Comparison of ENCODE assay signal across 8 cellular contexts in genomic region chr22:33302049-33302545, GRCh38.
DNase-seq lines count a peak whose midpoint lies in the region; ATAC-seq and TF ChIP-seq lines count a peak whose summit lies in the region.

No MANE protein-coding gene starts in this region.

- POLR2A ChIA-PET in CD4-positive, alpha-beta memory T cell (lab: Charles Lee; ENCODE audit: partially characterized antibody): no interaction called here

- no peak overlapping the region for H3K27ac Mint-ChIP-seq in CD4-positive, alpha-beta memory T cell
- no peak overlapping the region for H3K27ac Mint-ChIP-seq in chondrocyte (ENCODE audit: unreplicated experiment)

- no peak for ATAC-seq in HG02973 (IDR thresholded peaks at IDR 0.05; ENCODE audit: unreplicated experiment)

- CTCF ChIA-PET in CD4-positive, alpha-beta memory T cell (lab: Charles Lee; ENCODE audit: partially characterized antibody): interaction anchor here (0.7 to 1.2 kb wide), 6 partner anchors 9 to 809 kb away, joined by 3 read pairs; no protein-coding TSS in a partner anchor

- no peaks in the 10 kb centered on the region for H3K27me3 ChIP-seq in CD4-positive, alpha-beta memory T cell (ENCODE audit: insufficient read depth, low read length)
- H3K27me3 ChIP-seq in WERI-Rb-1 (ENCODE audit: insufficient read depth, low read depth, severe bottlenecking): no peaks in the 10 kb centered on the region

- H3K9me3 ChIP-seq in CD4-positive, alpha-beta memory T cell (ENCODE audit: control insufficient read depth in 1 of 2, low read length in 2 of 2): no peaks in the 10 kb centered on the region
- H3K9me3 ChIP-seq in WERI-Rb-1 (ENCODE audit: severe bottlenecking): no peaks in the 10 kb centered on the region

- H3K36me3 Mint-ChIP-seq in CD4-positive, alpha-beta memory T cell: no peaks in the 10 kb centered on the region
- no peaks in the 10 kb centered on the region for H3K36me3 Mint-ChIP-seq in chondrocyte (ENCODE audit: low read depth)

- H3K4me1 Mint-ChIP-seq in CD4-positive, alpha-beta memory T cell: no peaks in the 10 kb centered on the region
- H3K4me1 Mint-ChIP-seq in chondrocyte (ENCODE audit: low read depth): peaks cover 4% of the 10 kb centered on the region

- no peaks in the 10 kb centered on the region for H3K36me3 ChIP-seq in CD4-positive, alpha-beta memory T cell (ENCODE audit: insufficient read depth, low read length)
- no peaks in the 10 kb centered on the region for H3K36me3 ChIP-seq in WERI-Rb-1

- H3K27me3 Mint-ChIP-seq in CD4-positive, alpha-beta memory T cell: no peaks in the 10 kb centered on the region
- H3K27me3 Mint-ChIP-seq in chondrocyte (ENCODE audit: low read depth): no peaks in the 10 kb centered on the region

- H3K9me3 Mint-ChIP-seq in CD4-positive, alpha-beta memory T cell: peaks cover 0 to 3% (median 0%) of the 10 kb centered on the region in 8 donors
- H3K9me3 Mint-ChIP-seq in chondrocyte (ENCODE audit: low read depth): no peaks in the 10 kb centered on the region

- H3K4me3 ChIP-seq in CD4-positive, alpha-beta memory T cell (ENCODE audit: low read length in 2 of 2): no peak overlapping the region
- H3K4me3 ChIP-seq in WERI-Rb-1 (ENCODE audit: low read depth, low read length): no peak overlapping the region; the same call in 1 of the 2 replicates

- DNase-seq in CD4-positive, alpha-beta memory T cell: peak in 4 of 5 donors; percentile 4 to 10 (median 8)
- DNase-seq in GM20000 (ENCODE audit: low spot score) (peak; percentile 65), NCI-H1694 (lab: John Stamatoyannopoulos, UW) (peak; percentile 59), WERI-Rb-1 (peak; percentile 84), chondrocyte (ENCODE audit: low spot score) (no peak), left kidney (ENCODE audit: low read depth, low spot score) (peak; percentile 90)
- peak; percentile 60 to 80 for DNase-seq in stimulated activated CD4-positive, alpha-beta T cell treated with anti-CD3 and anti-CD28 coated beads, Interleukin-2, amount 100 ng/mL, for 24 hours

- intact Hi-C loops in CD4-positive, alpha-beta memory T cell (cut with micrococcal nuclease): loop anchor here (10.0 kb wide), 1 partner anchor 273 kb away; no protein-coding TSS in a partner anchor

- TF ChIP-seq CTCF in GM20000 (IDR thresholded peaks at IDR 0.05; ENCODE audit: extremely low read depth, missing control alignments) (peak; percentile 87), WERI-Rb-1 (IDR thresholded peaks at IDR 0.05; ENCODE audit: low read depth, low read length) (peak; percentile 97), chondrocyte (IDR thresholded peaks at IDR 0.05) (peak; percentile 100)

- H3K4me1 ChIP-seq in CD4-positive, alpha-beta memory T cell (ENCODE audit: insufficient read depth, low read length): no peaks in the 10 kb centered on the region

- no peak overlapping the region for H3K4me3 Mint-ChIP-seq in CD4-positive, alpha-beta memory T cell
- H3K4me3 Mint-ChIP-seq in chondrocyte (ENCODE audit: unreplicated experiment): no peak overlapping the region

- H3K27ac ChIP-seq in CD4-positive, alpha-beta memory T cell (ENCODE audit: low read depth, low read length): no peak overlapping the region
- H3K27ac ChIP-seq in WERI-Rb-1: no peak overlapping the region
